In genomic region chr3:126287171-126287535, GRCh38 we compare ENCODE assay signal across 11 cellular contexts.
DNase-seq lines count a peak whose midpoint lies in the region; ATAC-seq and TF ChIP-seq lines count a peak whose summit lies in the region.
"Had no signal": no experiment of that assay in that cellular context is flagged by ENCODE, and none has a peak within 500 bp of the region (broad histone marks: within the 10 kb centered on the region; RNA-seq: fewer than 3 reads in every experiment).

No MANE protein-coding gene starts in this region.

- 2 to 12% (median 8%) methylated on average over 5 to 7 of the region's 7 CpGs for WGBS in heart left ventricle, 4 donors

- H3K36me3 ChIP-seq in adipocyte (ENCODE audit: control insufficient read depth, insufficient read depth, low read length, severe bottlenecking) (no peaks in the 10 kb centered on the region), heart left ventricle (no peaks in the 10 kb centered on the region)
- H3K36me3 ChIP-seq in naive thymus-derived CD4-positive, alpha-beta T cell (ENCODE audit: control insufficient read depth in 2 of 3, insufficient read depth in 3 of 3, low read length in 3 of 3), result no peaks in the 10 kb centered on the region

- no peak for TF ChIP-seq CTCF in AG04449 (IDR thresholded peaks at IDR 0.05; ENCODE audit: insufficient read depth, low read length, missing control alignments)
- TF ChIP-seq CTCF in heart left ventricle (IDR thresholded peaks at IDR 0.05), result no peak
- no peak for TF ChIP-seq CTCF in osteocyte (IDR thresholded peaks at IDR 0.05)

- peak in 2 of 4 donors; percentile 35 to 42 for ATAC-seq in heart left ventricle
- ATAC-seq in HG02870 (IDR thresholded peaks at IDR 0.05; ENCODE audit: unreplicated experiment), result no peak
- ATAC-seq in naive thymus-derived CD4-positive, alpha-beta T cell, result no peak
- ATAC-seq: stimulated activated naive CD8-positive, alpha-beta T cell treated with anti-CD3 and anti-CD28 coated beads, Interleukin-15, Interleukin-2, amounts not matched to agents 100 U/mL and 50 U/mL, for 24 hours had no signal

- POLR2A ChIA-PET in AG04449 (lab: Yijun Ruan, JAX), result interaction anchor here (0.6 to 1.0 kb wide), 2 partner anchors 20 to 87 kb away, joined by 3 to 4 read pairs; no protein-coding TSS in a partner anchor
- POLR2A ChIA-PET in naive thymus-derived CD4-positive, alpha-beta T cell (lab: Charles Lee), result no interaction called here

- no peaks in the 10 kb centered on the region for H3K9me3 Mint-ChIP-seq in osteocyte (ENCODE audit: unreplicated experiment)
- peaks cover 0 to 4% (median 0%) of the 10 kb centered on the region in 11 donors for H3K9me3 Mint-ChIP-seq in naive thymus-derived CD4-positive, alpha-beta T cell

- H3K9ac ChIP-seq in adipocyte (ENCODE audit: low read length), result peak overlapping the region; percentile 80

- H3K27me3 ChIP-seq in adipocyte (replicated peaks; ENCODE audit: control insufficient read depth, insufficient read depth, low read length) (peaks cover 4% of the 10 kb centered on the region), heart left ventricle (peaks cover 0 to 37% (median 0%) of the 10 kb centered on the region in 9 donors)
- H3K27me3 ChIP-seq in naive thymus-derived CD4-positive, alpha-beta T cell (ENCODE audit: control insufficient read depth in 2 of 2, insufficient read depth in 2 of 2, low read length in 2 of 2), result peaks cover 0 to 6% of the 10 kb centered on the region in 2 donors

- no peaks in the 10 kb centered on the region for H3K36me3 Mint-ChIP-seq in osteocyte (ENCODE audit: unreplicated experiment)
- peaks cover 0 to under 1% (median 0%) of the 10 kb centered on the region in 5 donors for H3K36me3 Mint-ChIP-seq in naive thymus-derived CD4-positive, alpha-beta T cell

- H3K27me3 Mint-ChIP-seq in osteocyte (ENCODE audit: unreplicated experiment), result peaks cover 19% of the 10 kb centered on the region
- H3K27me3 Mint-ChIP-seq in naive thymus-derived CD4-positive, alpha-beta T cell, result peaks cover 47 to 80% (median 62%) of the 10 kb centered on the region in 5 donors

- H3K27ac ChIP-seq in heart left ventricle, result peak overlapping the region; percentile 71 to 88 (median 82)
- H3K27ac ChIP-seq in naive thymus-derived CD4-positive, alpha-beta T cell (ENCODE audit: low read depth, low read length), result no peak overlapping the region

- H3K9me3 ChIP-seq in adipocyte (ENCODE audit: control insufficient read depth, low read length) (no peaks in the 10 kb centered on the region), heart left ventricle (peaks cover 0 to under 1% (median 0%) of the 10 kb centered on the region in 12 donors)
- H3K9me3 ChIP-seq in naive thymus-derived CD4-positive, alpha-beta T cell (ENCODE audit: control insufficient read depth in 2 of 3, low read length in 3 of 3), result no peaks in the 10 kb centered on the region

- H3K4me1 ChIP-seq in adipocyte (ENCODE audit: control insufficient read depth, insufficient read depth, low read length) (peaks cover 17% of the 10 kb centered on the region), heart left ventricle (peaks cover 0 to 24% (median 6%) of the 10 kb centered on the region in 12 donors)
- H3K4me1 ChIP-seq in naive thymus-derived CD4-positive, alpha-beta T cell (ENCODE audit: control insufficient read depth in 2 of 2, insufficient read depth in 2 of 2, low read length in 2 of 2), result no peaks in the 10 kb centered on the region

- peaks cover 16% of the 10 kb centered on the region for H3K4me1 Mint-ChIP-seq in osteocyte (ENCODE audit: unreplicated experiment)
- peaks cover 0 to 10% (median 5%) of the 10 kb centered on the region in 7 donors for H3K4me1 Mint-ChIP-seq in naive thymus-derived CD4-positive, alpha-beta T cell

- peak overlapping the region; percentile 63 for H3K27ac Mint-ChIP-seq in osteocyte (ENCODE audit: unreplicated experiment)
- H3K27ac Mint-ChIP-seq in naive thymus-derived CD4-positive, alpha-beta T cell, result no peak overlapping the region

- CTCF ChIA-PET in AG04449 (lab: Yijun Ruan, JAX), result interaction anchor here (1.0 to 1.2 kb wide), 3 partner anchors 93 to 153 kb away, joined by 3 read pairs; no protein-coding TSS in a partner anchor
- CTCF ChIA-PET in naive thymus-derived CD4-positive, alpha-beta T cell (lab: Charles Lee), result no interaction called here

- intact Hi-C loops in heart left ventricle (cut with DNase I), result loop anchor here in 2 of 10 donors (2.0 to 5.0 kb wide), 2 partner anchors 16 to 70 kb away; partner anchors contain the start of gene KLF15 (in 2 of the 2)
- intact Hi-C loops in naive thymus-derived CD4-positive, alpha-beta T cell (cut with micrococcal nuclease), result no loop called here

- H3K4me3 Mint-ChIP-seq in osteocyte (ENCODE audit: unreplicated experiment), result peak overlapping the region; percentile 65
- no peak overlapping the region for H3K4me3 Mint-ChIP-seq in naive thymus-derived CD4-positive, alpha-beta T cell

- DNase-seq in AG04449 (ENCODE audit: low read depth, low spot score) (no peak), adipocyte (ENCODE audit: low read depth) (no peak), heart left ventricle (no peak), osteocyte (ENCODE audit: extremely low spot score, unreplicated experiment) (no peak), NCI-H524 treated with DMSO at 0.1 percent for 48 hours (lab: John Stamatoyannopoulos, UW) (no peak), COLO668 (lab: John Stamatoyannopoulos, UW; ENCODE audit: unreplicated experiment) (no peak)
- no peak for DNase-seq in naive thymus-derived CD4-positive, alpha-beta T cell
- DNase-seq: NCI-H345; stimulated activated naive CD8-positive, alpha-beta T cell treated with anti-CD3 and anti-CD28 coated beads, Interleukin-15, Interleukin-2, amounts not matched to agents 100 U/mL and 50 U/mL, for 24 hours; T-helper 9 cell had no signal

- H3K4me3 ChIP-seq in AG04449 (ENCODE audit: low read depth, low read length) (peak overlapping the region; percentile 54), adipocyte (ENCODE audit: low read length) (peak overlapping the region; percentile 77), heart left ventricle (peak overlapping the region; percentile 6 to 61 (median 46))
- H3K4me3 ChIP-seq in naive thymus-derived CD4-positive, alpha-beta T cell (ENCODE audit: low read length), result no peak overlapping the region

- TF ChIP-seq POLR2A in heart left ventricle (IDR thresholded peaks at IDR 0.05), result no peak
